ENCODE assay signal across 16 cellular contexts in the genomic region with DNA sequence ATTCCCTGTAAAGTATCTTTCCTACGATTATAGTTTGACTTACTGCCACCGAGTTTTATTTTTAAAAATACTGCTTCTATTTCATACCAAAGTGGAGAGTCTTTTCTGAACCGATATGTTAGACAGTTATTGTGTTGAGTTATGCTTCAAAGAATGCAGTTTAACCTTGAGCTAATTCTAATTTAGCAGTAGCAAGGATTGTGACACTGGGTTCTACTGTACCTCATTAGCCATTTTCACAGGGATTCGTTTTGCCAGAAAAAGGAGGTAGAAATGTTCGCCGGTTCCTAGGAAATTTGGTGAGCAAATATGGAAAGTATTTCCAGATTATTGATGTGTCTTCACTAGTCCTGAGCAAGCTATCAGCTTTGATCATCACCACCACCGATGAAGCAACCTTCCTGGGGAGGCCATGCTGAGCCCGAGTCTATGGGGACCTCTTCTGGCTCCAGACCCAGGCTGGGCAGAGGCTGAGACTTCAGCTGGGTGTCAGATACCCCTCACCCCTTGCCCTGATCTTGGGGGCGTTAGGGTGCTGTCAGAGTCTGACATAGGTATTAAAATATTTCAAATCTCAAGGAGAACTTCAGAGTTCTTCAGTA. TPM values are rescaled to one million over a fixed set of nuclear protein-coding genes. Genes with fewer than 3 reads are reported as not detected.
A peak's percentile ranks its signal among the peaks of the same experiment; 100 is the strongest.
DNase-seq lines count a peak whose midpoint lies in the region; ATAC-seq and TF ChIP-seq lines count a peak whose summit lies in the region.
"Had no signal": no experiment of that assay in that cellular context is flagged by ENCODE, and none has a peak within 500 bp of the region (broad histone marks: within the 10 kb centered on the region; RNA-seq: fewer than 3 reads in every experiment).

No MANE protein-coding gene starts in this region.

- H2AFZ ChIP-seq in ACC112 (ENCODE audit: low read length, unreplicated experiment) (no peak overlapping the region), PC-9 (no peak overlapping the region)

- H3K4me3 ChIP-seq in ACC112 (ENCODE audit: low read depth, low read length) (no peak overlapping the region), PC-9 (no peak overlapping the region), mesodermal cell (ENCODE audit: extremely low read depth, insufficient read depth, low read length, poor library complexity, severe bottlenecking) (no peak overlapping the region), A673 (ENCODE audit: low read depth, low read length, poor library complexity, severe bottlenecking) (no peak overlapping the region)
- H3K4me3 ChIP-seq: A549 had no signal

- H3F3A ChIP-seq in PC-9 (ENCODE audit: insufficient read depth, low read depth): peaks cover 20% of the 10 kb centered on the region

- peak overlapping the region; percentile 55 for H3K4me2 ChIP-seq in PC-9
- H3K4me2 ChIP-seq: A549 had no signal

- peaks cover 7% of the 10 kb centered on the region for H3K36me3 ChIP-seq in ACC112 (ENCODE audit: insufficient read depth, low read length)
- H3K36me3 ChIP-seq in PC-9 (ENCODE audit: low read depth): no peaks in the 10 kb centered on the region
- H3K36me3 ChIP-seq in mesodermal cell (ENCODE audit: control insufficient read depth, insufficient read depth, low read length): peaks cover 24% of the 10 kb centered on the region
- peaks cover 10% of the 10 kb centered on the region for H3K36me3 ChIP-seq in A673 (ENCODE audit: insufficient read depth, low read length, poor library complexity, severe bottlenecking)

- in situ Hi-C loops in KBM-7 (cut with MboI; ENCODE audit: low pct_unique_long_range_greater_than_20kb, low sequenced_read_pairs) (no loop called here), G401 (cut with HindIII; ENCODE audit: low sequenced_read_pairs) (no loop called here)

- H3K36me3 Mint-ChIP-seq in chondrocyte (ENCODE audit: low read depth): peaks cover 6% of the 10 kb centered on the region

- H3K9me3 ChIP-seq in PC-9 (ENCODE audit: insufficient read depth, low read depth) (no peaks in the 10 kb centered on the region), mesodermal cell (ENCODE audit: control insufficient read depth, low read length) (no peaks in the 10 kb centered on the region), A673 (ENCODE audit: low read depth, low read length, poor library complexity, severe bottlenecking) (no peaks in the 10 kb centered on the region)

- TSS peak; percentile 24 for BruUV-seq in PC-9 (replicated peaks; lab: Mats Ljungman, UMichigan)
- BruUV-seq in A673 (replicated peaks; lab: Mats Ljungman, UMichigan): no TSS peak

- ATAC-seq in GM18517 (IDR thresholded peaks at IDR 0.05; ENCODE audit: unreplicated experiment): no peak
- ATAC-seq: A549 had no signal

- no peaks in the 10 kb centered on the region for H4K20me1 ChIP-seq in PC-9 (ENCODE audit: insufficient read depth)

- peak overlapping the region; percentile 83 for H3K27ac Mint-ChIP-seq in chondrocyte (ENCODE audit: unreplicated experiment)
- H3K27ac Mint-ChIP-seq: CD4-positive, alpha-beta T cell had no signal

- DNase-seq in PC-9: no peak
- DNase-seq in chondrocyte (ENCODE audit: low spot score): no peak
- DNase-seq in KBM-7: no peak
- DNase-seq in G401 (ENCODE audit: low spot score): no peak
- no peak for DNase-seq in A673 (ENCODE audit: low spot score)
- DNase-seq: AML-193; CD4-positive, alpha-beta T cell; Karpas-422; NCI-H1105 treated with DMSO at 0.1 percent for 48 hours; NCI-H1930; NCI-H2171; SHP77 treated with DMSO at 0.1 percent for 48 hours had no signal

- CTCF ChIA-PET in PC-9 (lab: Charles Lee): no interaction called here
- CTCF ChIA-PET in A673 (lab: Charles Lee): no interaction called here

- H3K4me1 ChIP-seq in ACC112 (ENCODE audit: control insufficient read depth, insufficient read depth, low read length, unreplicated experiment) (peaks cover 43% of the 10 kb centered on the region), PC-9 (replicated peaks; ENCODE audit: insufficient read depth) (peaks cover 32% of the 10 kb centered on the region), mesodermal cell (ENCODE audit: control insufficient read depth, insufficient read depth, low read length, poor library complexity, severe bottlenecking) (peaks cover 33% of the 10 kb centered on the region), A673 (ENCODE audit: insufficient read depth, low read length, poor library complexity, severe bottlenecking) (no peaks in the 10 kb centered on the region)

- H3K27me3 ChIP-seq in ACC112 (ENCODE audit: insufficient read depth, low read length) (no peaks in the 10 kb centered on the region), PC-9 (ENCODE audit: insufficient read depth, low read depth) (no peaks in the 10 kb centered on the region), A673 (replicated peaks; ENCODE audit: insufficient read depth, low read depth, low read length, poor library complexity) (no peaks in the 10 kb centered on the region)

- no peak overlapping the region for H3K4me3 Mint-ChIP-seq in chondrocyte (ENCODE audit: unreplicated experiment)
- H3K4me3 Mint-ChIP-seq: CD4-positive, alpha-beta T cell had no signal

- TF ChIP-seq CTCF in PC-9 (conservative IDR thresholded peaks at IDR 0.05) (no peak), chondrocyte (IDR thresholded peaks at IDR 0.05) (no peak), A673 (conservative IDR thresholded peaks at IDR 0.05; ENCODE audit: low read depth, low read length) (no peak)

- intact Hi-C loops in PC-9 (cut with micrococcal nuclease; ENCODE audit: unreplicated experiment): loop anchor here (5.0 kb wide), 1 partner anchor 81 kb away; no protein-coding TSS in a partner anchor
- intact Hi-C loops in A673 (cut with micrococcal nuclease; ENCODE audit: unreplicated experiment): no loop called here

- H3K27ac ChIP-seq in ACC112 (ENCODE audit: low read depth, low read length): peak overlapping the region; percentile 36; the same call in 1 of the 2 replicates
- H3K27ac ChIP-seq in PC-9: peak overlapping the region; percentile 72
- H3K27ac ChIP-seq in mesodermal cell (ENCODE audit: low read depth, low read length, severe bottlenecking): peak overlapping the region; percentile 11
- H3K27ac ChIP-seq in A673 (ENCODE audit: low read depth, low read length, poor library complexity, severe bottlenecking): no peak overlapping the region
- H3K27ac ChIP-seq: A549 had no signal

- no peaks in the 10 kb centered on the region for H3K9me2 ChIP-seq in PC-9 (ENCODE audit: insufficient read depth)

- WGBS in mesodermal cell (ENCODE audit: insufficient coverage in 2 of 2), 2 experiments: 100% methylated on average over 4 to 5 of the region's 9 CpGs

- POLR2A ChIA-PET in PC-9 (lab: Charles Lee; ENCODE audit: unreplicated experiment): no interaction called here
- POLR2A ChIA-PET in A673 (lab: Charles Lee; ENCODE audit: low non-redundant PET): no interaction called here

- H3K79me2 ChIP-seq in ACC112 (ENCODE audit: control insufficient read depth, insufficient read depth, low read length, unreplicated experiment) (peaks cover 9% of the 10 kb centered on the region), PC-9 (ENCODE audit: low read depth) (peaks cover 5% of the 10 kb centered on the region; the same call in 1 of the 2 replicates)

- peaks cover 12% of the 10 kb centered on the region for H3K9me3 Mint-ChIP-seq in chondrocyte (ENCODE audit: low read depth)
- H3K9me3 Mint-ChIP-seq: CD4-positive, alpha-beta T cell had no signal

- H3K27me3 Mint-ChIP-seq in chondrocyte (ENCODE audit: low read depth): no peaks in the 10 kb centered on the region
- H3K27me3 Mint-ChIP-seq: CD4-positive, alpha-beta T cell had no signal

- peaks cover 49% of the 10 kb centered on the region for H3K4me1 Mint-ChIP-seq in chondrocyte (ENCODE audit: low read depth)

RNA-seq across cellular contexts. Expression of a gene that starts 13.6 kb away (rescaled TPM):
- total RNA-seq in PC-9 (2021): 19.6 and 23.2 TPM in 2 replicates
- total RNA-seq in chondrocyte: 30.9 to 38.9 TPM (median 33.4 TPM) in 3 replicates
- 61.4 TPM for polyA plus RNA-seq in mesodermal cell (2013, experiment 1 of 2)
- polyA plus RNA-seq in mesodermal cell (2013, experiment 2 of 2): 68.7 TPM
- total RNA-seq in G401 (2014; rRNA removed; shearing (Covaris generic)): 104 and 105 TPM in 2 replicates
- total RNA-seq in A673 (2021): 63.5 and 68.8 TPM in 2 replicates

RNA-seq across cellular contexts. Expression of a gene that starts 32.0 kb away (rescaled TPM):
- total RNA-seq in PC-9 (2021) (1.5 and 1.9 TPM in 2 replicates), chondrocyte (21.4 to 22.3 TPM (median 22.0 TPM) in 3 replicates), A673 (2021) (6.3 and 6.4 TPM in 2 replicates)
- polyA plus RNA-seq in mesodermal cell (2013, experiment 1 of 2): 4.2 TPM
- 3.9 TPM for polyA plus RNA-seq in mesodermal cell (2013, experiment 2 of 2)
- total RNA-seq in G401 (2014; rRNA removed; shearing (Covaris generic)): 0.55 and 2.4 TPM in 2 replicates
